In the genomic region with DNA sequence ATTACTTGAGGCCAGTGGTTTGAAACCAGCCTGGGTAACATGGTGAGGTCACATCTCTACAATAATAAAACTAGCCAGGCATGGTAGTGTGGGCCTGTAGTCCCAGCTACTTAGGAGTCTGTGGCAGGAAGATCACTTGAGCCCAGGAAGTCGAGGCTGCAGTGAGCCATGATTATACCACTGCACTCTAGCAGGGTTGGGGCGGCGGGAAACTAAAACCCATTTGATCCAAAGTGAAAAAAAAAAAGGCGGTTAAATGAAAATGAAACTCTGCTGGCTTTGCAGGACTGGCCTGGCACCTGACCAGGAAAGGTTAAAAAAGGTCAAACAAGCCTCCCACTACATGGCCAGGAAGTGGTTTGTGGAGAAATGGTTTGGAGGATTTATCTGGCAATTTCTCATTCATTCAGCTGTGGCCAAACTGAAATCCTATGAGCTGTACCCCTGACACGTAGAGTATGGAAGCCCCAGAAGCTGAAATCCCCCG, we compare ENCODE assay signal across 1 cellular context.
TF ChIP-seq lines count a peak whose summit lies in the region.

No MANE protein-coding gene starts in this region.

TF ChIP-seq in GM12878, 131 proteins besides CTCF, POLR2A, EP300 and RAD21 (continued from another document and continues in another):
- TF ChIP-seq POU2F2 (IDR thresholded peaks at IDR 0.05; ENCODE audit: borderline replicate concordance, low read depth, low read length) (no peak), SMAD5 (IDR thresholded peaks at IDR 0.05; ENCODE audit: low read depth) (no peak), BCL11A (IDR thresholded peaks at IDR 0.05; ENCODE audit: low read depth, low read length) (0 out of 2 replicates have a peak, but pooled peaks have one; percentile 12), E4F1 (IDR thresholded peaks at IDR 0.05; ENCODE audit: borderline replicate concordance, partially characterized antibody) (no peak), IRF3 (IDR thresholded peaks at IDR 0.05) (no peak), POLR2AphosphoS2 (IDR thresholded peaks at IDR 0.05; ENCODE audit: low read depth, low read length) (no peak), ZNF24 (IDR thresholded peaks at IDR 0.05) (no peak), MEF2B (IDR thresholded peaks at IDR 0.05; ENCODE audit: partially characterized antibody, poor library complexity, severe bottlenecking) (no peak), MLLT1 (IDR thresholded peaks at IDR 0.05) (no peak), CREM (IDR thresholded peaks at IDR 0.05; ENCODE audit: low read depth) (no peak), NRF1 (conservative IDR thresholded peaks at IDR 0.05; ENCODE audit: low read depth, low read length) (no peak), ATF7 (IDR thresholded peaks at IDR 0.05; ENCODE audit: low read depth) (no peak; the same call in 1 of the 2 replicates), JUNB (IDR thresholded peaks at IDR 0.05) (0 out of 2 replicates have a peak, but pooled peaks have one; percentile 8), EED (IDR thresholded peaks at IDR 0.05; ENCODE audit: low read depth) (peak; percentile 69; the same call in 1 of the 2 replicates), GATAD2B (conservative IDR thresholded peaks at IDR 0.05; ENCODE audit: low read depth) (no peak), STAT1 (conservative IDR thresholded peaks at IDR 0.05) (no peak), IKZF1 (conservative IDR thresholded peaks at IDR 0.05) (peak; percentile 47), TAF1 (IDR thresholded peaks at IDR 0.05; ENCODE audit: borderline replicate concordance, low read depth, low read length) (no peak), PBX3 (IDR thresholded peaks at IDR 0.05; ENCODE audit: insufficient replicate concordance, low read depth, low read length) (no peak), HDAC2 (IDR thresholded peaks at IDR 0.05) (no peak), CBX3 (IDR thresholded peaks at IDR 0.05; ENCODE audit: borderline replicate concordance, low read depth) (no peak), ZBTB4 (CRISPR knock-in tag; IDR thresholded peaks at IDR 0.05) (no peak), ETV6 (conservative IDR thresholded peaks at IDR 0.05 in 1 of 2, IDR thresholded peaks at IDR 0.05 in 1 of 2; ENCODE audit: borderline replicate concordance in 1 of 2, low read depth in 1 of 2) (no peak), MTA3 (IDR thresholded peaks at IDR 0.05; ENCODE audit: borderline replicate concordance, low read length) (0 out of 2 replicates have a peak, but pooled peaks have one; percentile 69), PML (IDR thresholded peaks at IDR 0.05; ENCODE audit: low read length) (no peak), ZNF687 (IDR thresholded peaks at IDR 0.05) (no peak), CEBPB (IDR thresholded peaks at IDR 0.05; ENCODE audit: borderline replicate concordance in 1 of 2, low read depth in 2 of 2, low read length in 2 of 2) (no peak), IKZF2 (IDR thresholded peaks at IDR 0.05) (peak; percentile 57; a peak in 3 of 4 replicates)
- TF ChIP-seq, protein P1, sequence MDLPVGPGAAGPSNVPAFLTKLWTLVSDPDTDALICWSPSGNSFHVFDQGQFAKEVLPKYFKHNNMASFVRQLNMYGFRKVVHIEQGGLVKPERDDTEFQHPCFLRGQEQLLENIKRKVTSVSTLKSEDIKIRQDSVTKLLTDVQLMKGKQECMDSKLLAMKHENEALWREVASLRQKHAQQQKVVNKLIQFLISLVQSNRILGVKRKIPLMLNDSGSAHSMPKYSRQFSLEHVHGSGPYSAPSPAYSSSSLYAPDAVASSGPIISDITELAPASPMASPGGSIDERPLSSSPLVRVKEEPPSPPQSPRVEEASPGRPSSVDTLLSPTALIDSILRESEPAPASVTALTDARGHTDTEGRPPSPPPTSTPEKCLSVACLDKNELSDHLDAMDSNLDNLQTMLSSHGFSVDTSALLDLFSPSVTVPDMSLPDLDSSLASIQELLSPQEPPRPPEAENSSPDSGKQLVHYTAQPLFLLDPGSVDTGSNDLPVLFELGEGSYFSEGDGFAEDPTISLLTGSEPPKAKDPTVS (IDR thresholded peaks at IDR 0.05; ENCODE audit: low read depth, low read length) = no peak
- TF ChIP-seq, protein P2, sequence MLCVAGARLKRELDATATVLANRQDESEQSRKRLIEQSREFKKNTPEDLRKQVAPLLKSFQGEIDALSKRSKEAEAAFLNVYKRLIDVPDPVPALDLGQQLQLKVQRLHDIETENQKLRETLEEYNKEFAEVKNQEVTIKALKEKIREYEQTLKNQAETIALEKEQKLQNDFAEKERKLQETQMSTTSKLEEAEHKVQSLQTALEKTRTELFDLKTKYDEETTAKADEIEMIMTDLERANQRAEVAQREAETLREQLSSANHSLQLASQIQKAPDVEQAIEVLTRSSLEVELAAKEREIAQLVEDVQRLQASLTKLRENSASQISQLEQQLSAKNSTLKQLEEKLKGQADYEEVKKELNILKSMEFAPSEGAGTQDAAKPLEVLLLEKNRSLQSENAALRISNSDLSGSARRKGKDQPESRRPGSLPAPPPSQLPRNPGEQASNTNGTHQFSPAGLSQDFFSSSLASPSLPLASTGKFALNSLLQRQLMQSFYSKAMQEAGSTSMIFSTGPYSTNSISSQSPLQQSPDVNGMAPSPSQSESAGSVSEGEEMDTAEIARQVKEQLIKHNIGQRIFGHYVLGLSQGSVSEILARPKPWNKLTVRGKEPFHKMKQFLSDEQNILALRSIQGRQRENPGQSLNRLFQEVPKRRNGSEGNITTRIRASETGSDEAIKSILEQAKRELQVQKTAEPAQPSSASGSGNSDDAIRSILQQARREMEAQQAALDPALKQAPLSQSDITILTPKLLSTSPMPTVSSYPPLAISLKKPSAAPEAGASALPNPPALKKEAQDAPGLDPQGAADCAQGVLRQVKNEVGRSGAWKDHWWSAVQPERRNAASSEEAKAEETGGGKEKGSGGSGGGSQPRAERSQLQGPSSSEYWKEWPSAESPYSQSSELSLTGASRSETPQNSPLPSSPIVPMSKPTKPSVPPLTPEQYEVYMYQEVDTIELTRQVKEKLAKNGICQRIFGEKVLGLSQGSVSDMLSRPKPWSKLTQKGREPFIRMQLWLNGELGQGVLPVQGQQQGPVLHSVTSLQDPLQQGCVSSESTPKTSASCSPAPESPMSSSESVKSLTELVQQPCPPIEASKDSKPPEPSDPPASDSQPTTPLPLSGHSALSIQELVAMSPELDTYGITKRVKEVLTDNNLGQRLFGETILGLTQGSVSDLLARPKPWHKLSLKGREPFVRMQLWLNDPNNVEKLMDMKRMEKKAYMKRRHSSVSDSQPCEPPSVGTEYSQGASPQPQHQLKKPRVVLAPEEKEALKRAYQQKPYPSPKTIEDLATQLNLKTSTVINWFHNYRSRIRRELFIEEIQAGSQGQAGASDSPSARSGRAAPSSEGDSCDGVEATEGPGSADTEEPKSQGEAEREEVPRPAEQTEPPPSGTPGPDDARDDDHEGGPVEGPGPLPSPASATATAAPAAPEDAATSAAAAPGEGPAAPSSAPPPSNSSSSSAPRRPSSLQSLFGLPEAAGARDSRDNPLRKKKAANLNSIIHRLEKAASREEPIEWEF (IDR thresholded peaks at IDR 0.05; ENCODE audit: insufficient replicate concordance, low read depth, low read length) = no peak
